In the genomic region with DNA sequence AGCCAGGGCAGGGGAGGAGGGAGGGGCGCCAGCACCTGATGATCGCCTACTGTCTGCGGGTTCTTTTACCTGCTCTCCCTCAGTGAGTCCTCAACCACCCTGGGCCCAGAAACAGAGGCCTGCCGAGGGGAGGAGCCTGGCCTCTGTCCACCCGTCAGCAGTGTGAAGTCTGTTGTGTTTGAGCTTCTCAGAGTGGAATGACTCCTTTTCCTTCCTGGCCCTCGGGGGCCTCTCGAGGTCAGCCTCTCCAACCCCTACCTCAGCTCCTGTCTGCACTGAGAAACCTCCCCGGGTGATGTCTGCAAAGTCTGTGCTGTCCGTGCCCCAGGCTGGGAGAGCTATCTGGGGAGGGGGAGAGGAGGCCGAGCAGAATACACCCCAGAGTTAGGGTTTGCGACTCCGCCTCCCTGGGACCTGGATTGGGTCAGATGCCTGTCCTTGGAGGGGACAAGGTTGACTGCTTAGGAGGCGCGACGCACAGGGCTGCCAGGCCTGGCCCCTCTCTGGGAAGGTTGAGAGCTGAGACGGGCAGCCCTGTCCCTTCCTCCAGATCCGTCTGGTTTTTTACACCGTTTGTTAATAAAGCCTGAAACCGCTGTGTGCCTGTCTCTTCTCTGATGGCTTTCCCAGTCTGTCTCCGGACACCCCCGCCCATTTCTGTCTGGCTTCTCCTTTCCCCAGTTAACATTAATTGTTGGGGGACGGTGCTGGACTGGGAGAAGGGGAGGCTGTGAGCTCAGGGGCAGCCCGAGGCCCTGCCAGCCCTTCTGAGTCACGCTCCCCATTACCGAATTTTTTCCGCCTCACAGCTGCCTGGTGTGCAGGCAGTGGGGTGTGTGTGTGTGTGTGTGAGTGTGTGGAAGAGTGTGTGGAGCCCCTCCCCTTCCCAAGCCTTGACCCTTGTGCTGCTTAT, we compare ENCODE assay signal across 8 cellular contexts. TPM values are rescaled to one million over a fixed set of nuclear protein-coding genes. Genes with fewer than 3 reads are reported as not detected.
DNase-seq lines count a peak whose midpoint lies in the region; ATAC-seq and TF ChIP-seq lines count a peak whose summit lies in the region.

No MANE protein-coding gene starts in this region.

- BruUV-seq in A673 (replicated peaks; lab: Mats Ljungman, UMichigan): TSS peak; percentile 62

- H3K36me3 ChIP-seq in A673 (ENCODE audit: insufficient read depth, low read length, poor library complexity, severe bottlenecking) (no peaks in the 10 kb centered on the region), esophagus (ENCODE audit: control insufficient read depth in 2 of 2, insufficient read depth in 2 of 2, low read length in 1 of 2) (peaks cover 0 to 17% of the 10 kb centered on the region in 2 donors), neural progenitor cell (no peaks in the 10 kb centered on the region)

- H3K4me1 ChIP-seq in A673 (ENCODE audit: insufficient read depth, low read length, poor library complexity, severe bottlenecking): peaks cover 32% of the 10 kb centered on the region
- peaks cover 9 to 15% of the 10 kb centered on the region in 2 donors for H3K4me1 ChIP-seq in esophagus (ENCODE audit: control insufficient read depth in 2 of 2, insufficient read depth in 2 of 2, low read length in 1 of 2)
- peaks cover 39% of the 10 kb centered on the region for H3K4me1 ChIP-seq in neural progenitor cell

- no peaks in the 10 kb centered on the region for H3K36me3 Mint-ChIP-seq in neural progenitor cell
- no peaks in the 10 kb centered on the region for H3K36me3 Mint-ChIP-seq in type B pancreatic cell

- H3K4me3 Mint-ChIP-seq in neural progenitor cell: peak overlapping the region; percentile 80
- peak overlapping the region; percentile 83 for H3K4me3 Mint-ChIP-seq in type B pancreatic cell

- H3K4me2 ChIP-seq in neural progenitor cell: peak overlapping the region; percentile 42

- H3F3A ChIP-seq in neural progenitor cell (ENCODE audit: low read depth): peaks cover 24% of the 10 kb centered on the region

- no peak for TF ChIP-seq CTCF in A673 (conservative IDR thresholded peaks at IDR 0.05; ENCODE audit: low read depth, low read length)
- no peak for TF ChIP-seq CTCF in neural progenitor cell (IDR thresholded peaks at IDR 0.05)
- no peak for TF ChIP-seq CTCF in type B pancreatic cell (conservative IDR thresholded peaks at IDR 0.05)

- H3K9me3 Mint-ChIP-seq in neural progenitor cell (no peaks in the 10 kb centered on the region), type B pancreatic cell (no peaks in the 10 kb centered on the region)

- H3K27ac Mint-ChIP-seq in neural progenitor cell: peak overlapping the region; percentile 84
- H3K27ac Mint-ChIP-seq in type B pancreatic cell: peak overlapping the region; percentile 90

- H3K4me3 ChIP-seq in A673 (ENCODE audit: low read depth, low read length, poor library complexity, severe bottlenecking) (no peak overlapping the region), esophagus (ENCODE audit: low read depth in 1 of 2, low read length in 2 of 2) (no peak overlapping the region), neural progenitor cell (no peak overlapping the region)

- ATAC-seq in HG02938 (IDR thresholded peaks at IDR 0.05; ENCODE audit: unreplicated experiment) (no peak), GM19452 (IDR thresholded peaks at IDR 0.05; ENCODE audit: unreplicated experiment) (no peak)

- no peak overlapping the region for H3K9ac ChIP-seq in neural progenitor cell

- peaks cover 2% of the 10 kb centered on the region for H3K27me3 Mint-ChIP-seq in neural progenitor cell (ENCODE audit: insufficient read depth, low read depth)
- H3K27me3 Mint-ChIP-seq in type B pancreatic cell: peaks cover 2% of the 10 kb centered on the region

- H3K27me3 ChIP-seq in A673 (replicated peaks; ENCODE audit: insufficient read depth, low read depth, low read length, poor library complexity): no peaks in the 10 kb centered on the region
- H3K27me3 ChIP-seq in esophagus (ENCODE audit: control insufficient read depth in 1 of 2, insufficient read depth in 2 of 2, low read length in 2 of 2): no peaks in the 10 kb centered on the region
- H3K27me3 ChIP-seq in neural progenitor cell: no peaks in the 10 kb centered on the region

- DNase-seq in A673 (ENCODE audit: low spot score) (peak; percentile 81), HUDEP-2 (lab: John Stamatoyannopoulos, UW; ENCODE audit: unreplicated experiment in 76 of 76) (peak in 48 of 76 experiments; percentile 18 to 86 (median 54)), neural progenitor cell (ENCODE audit: low spot score) (peak; percentile 44), type B pancreatic cell (ENCODE audit: extremely low spot score, unreplicated experiment) (no peak)
- DNase-seq in activated CD8-positive, alpha-beta memory T cell treated with anti-CD3 and anti-CD28 coated beads for 24 hours: peak; percentile 70

- H3K27ac ChIP-seq in A673 (ENCODE audit: low read depth, low read length, poor library complexity, severe bottlenecking) (peak overlapping the region; percentile 62), esophagus (ENCODE audit: low read depth in 2 of 2, low read length in 1 of 2) (peak overlapping the region; percentile 77 to 84), neural progenitor cell (no peak overlapping the region)

- H3K4me1 Mint-ChIP-seq in neural progenitor cell (peaks cover 22% of the 10 kb centered on the region), type B pancreatic cell (ENCODE audit: unreplicated experiment) (peaks cover 16% of the 10 kb centered on the region)

- POLR2A ChIA-PET in A673 (lab: Charles Lee; ENCODE audit: low non-redundant PET): no interaction called here

- peaks cover 14% of the 10 kb centered on the region for H3K79me2 ChIP-seq in neural progenitor cell (ENCODE audit: low read depth)

- 19 to 27% methylated on average over 26 of the region's 26 CpGs for WGBS in esophagus, 2 donors

- peaks cover 25% of the 10 kb centered on the region for H4K20me1 ChIP-seq in neural progenitor cell (ENCODE audit: low read depth)

- CTCF ChIA-PET in A673 (lab: Charles Lee): interaction anchor here (0.5 to 1.1 kb wide), 3 partner anchors 10 to 814 kb away, joined by 3 to 7 read pairs (median 4); no protein-coding TSS in a partner anchor

- intact Hi-C loops in A673 (cut with micrococcal nuclease; ENCODE audit: unreplicated experiment): no loop called here

- H3K9me3 ChIP-seq in A673 (ENCODE audit: low read depth, low read length, poor library complexity, severe bottlenecking): no peaks in the 10 kb centered on the region
- no peaks in the 10 kb centered on the region for H3K9me3 ChIP-seq in esophagus (ENCODE audit: control insufficient read depth in 2 of 2, insufficient read depth in 1 of 2, low read depth in 1 of 2, low read length in 1 of 2)
- no peaks in the 10 kb centered on the region for H3K9me3 ChIP-seq in neural progenitor cell (ENCODE audit: low read depth)

- no peak overlapping the region for H2AFZ ChIP-seq in neural progenitor cell (replicated peaks)

RNA-seq across cellular contexts. Expression of a gene that starts 1.0 kb away (rescaled TPM):
- 1.4 and 2.2 TPM in 2 replicates for total RNA-seq in A673 (2021)
- polyA plus RNA-seq in esophagus: 1 to 10 TPM in 1 of 2 donors, under 1 TPM in 1; 0.92 to 1.0 TPM
- 0.56 TPM in 1 of 2 replicates, not detected in the other for total RNA-seq in neural progenitor cell (ENCODE audit: low replicate concordance)
- total RNA-seq in type B pancreatic cell (ENCODE audit: low replicate concordance): 0.83 and 1.5 TPM in 2 replicates

RNA-seq across cellular contexts. Expression of a gene that starts 2.2 kb away (rescaled TPM):
- total RNA-seq in A673 (2021): 55.1 and 66.0 TPM in 2 replicates
- 1 to 10 TPM; 4.2 to 6.8 TPM for polyA plus RNA-seq in esophagus
- 16.2 and 49.2 TPM in 2 replicates for total RNA-seq in neural progenitor cell (ENCODE audit: low replicate concordance)
- total RNA-seq in type B pancreatic cell (ENCODE audit: low replicate concordance): 46.5 and 64.3 TPM in 2 replicates

RNA-seq across cellular contexts. Expression of a gene that starts 10.8 kb away (rescaled TPM):
- total RNA-seq in A673 (2021) (11.9 and 16.7 TPM in 2 replicates), neural progenitor cell (ENCODE audit: low replicate concordance) (5.0 TPM in 1 of 2 replicates, not detected in the other), type B pancreatic cell (ENCODE audit: low replicate concordance) (10.3 and 13.2 TPM in 2 replicates)
- polyA plus RNA-seq in esophagus: 1 to 10 TPM; 3.8 to 7.0 TPM

RNA-seq across cellular contexts. Expression of a gene that starts 22.7 kb away (rescaled TPM):
- total RNA-seq in A673 (2021) (not detected in 2 replicates), neural progenitor cell (ENCODE audit: low replicate concordance) (not detected in 2 replicates), type B pancreatic cell (ENCODE audit: low replicate concordance) (not detected in 2 replicates)
- polyA plus RNA-seq in esophagus: under 1 TPM in 1 of 2 donors, not detected in 1; 0.04 TPM

RNA-seq across cellular contexts. Expression of a gene that starts 25.8 kb away (rescaled TPM):
- total RNA-seq in A673 (2021): 33.2 and 40.6 TPM in 2 replicates
- polyA plus RNA-seq in esophagus: 10 to 100 TPM; 38.6 to 95.2 TPM
- total RNA-seq in neural progenitor cell (ENCODE audit: low replicate concordance): 14.8 and 34.4 TPM in 2 replicates
- 44.2 and 47.5 TPM in 2 replicates for total RNA-seq in type B pancreatic cell (ENCODE audit: low replicate concordance)
